ENCODE assay signal across 8 cellular contexts in genomic region chr12:122062832-122063690, GRCh38. TPM values are rescaled to one million over a fixed set of nuclear protein-coding genes. Genes with fewer than 3 reads are reported as not detected.
DNase-seq lines count a peak whose midpoint lies in the region; ATAC-seq and TF ChIP-seq lines count a peak whose summit lies in the region.

No MANE protein-coding gene starts in this region.

- H3K4me3 ChIP-seq in A673 (ENCODE audit: low read depth, low read length, poor library complexity, severe bottlenecking): no peak overlapping the region
- peak overlapping the region; percentile 38 for H3K4me3 ChIP-seq in fibroblast of pulmonary artery (replicated peaks; ENCODE audit: low read depth, low read length)
- H3K4me3 ChIP-seq in neutrophil (ENCODE audit: low read depth in 1 of 2, low read length in 1 of 2): no peak overlapping the region

- POLR2A ChIA-PET in A673 (lab: Charles Lee; ENCODE audit: low non-redundant PET): interaction anchor here (0.5 kb wide), 1 partner anchor 77 kb away, joined by 3 read pairs; no protein-coding TSS in a partner anchor

- intact Hi-C loops in A673 (cut with micrococcal nuclease; ENCODE audit: unreplicated experiment): no loop called here

- H3K36me3 ChIP-seq in A673 (ENCODE audit: insufficient read depth, low read length, poor library complexity, severe bottlenecking) (peaks cover 19% of the 10 kb centered on the region), neutrophil (no peaks in the 10 kb centered on the region)

- peak overlapping the region; percentile 53 for H3K27ac ChIP-seq in A673 (ENCODE audit: low read depth, low read length, poor library complexity, severe bottlenecking)
- H3K27ac ChIP-seq in neutrophil: peak overlapping the region; percentile 42

- H3K27me3 ChIP-seq in A673 (replicated peaks; ENCODE audit: insufficient read depth, low read depth, low read length, poor library complexity): no peaks in the 10 kb centered on the region
- H3K27me3 ChIP-seq in neutrophil: no peaks in the 10 kb centered on the region

- no peak for ATAC-seq in GM21619 (IDR thresholded peaks at IDR 0.05; ENCODE audit: unreplicated experiment)
- no peak for ATAC-seq in GM19397 (IDR thresholded peaks at IDR 0.05; ENCODE audit: unreplicated experiment)

- TF ChIP-seq CTCF in A673 (conservative IDR thresholded peaks at IDR 0.05; ENCODE audit: low read depth, low read length): no peak
- TF ChIP-seq CTCF in fibroblast of pulmonary artery (IDR thresholded peaks at IDR 0.05; ENCODE audit: low read length, missing control alignments): no peak
- TF ChIP-seq CTCF in neutrophil (IDR thresholded peaks at IDR 0.05): no peak

- DNase-seq in A673 (ENCODE audit: low spot score) (no peak), HT1080 (ENCODE audit: low read depth) (peak; percentile 86), SKM-1 (lab: John Stamatoyannopoulos, UW; ENCODE audit: unreplicated experiment) (peak; percentile 1), fibroblast of pulmonary artery (ENCODE audit: low read depth) (peak; percentile 83), NK-92 (lab: John Stamatoyannopoulos, UW; ENCODE audit: unreplicated experiment) (no peak)

- CTCF ChIA-PET in A673 (lab: Charles Lee): no interaction called here

- peaks cover 13% of the 10 kb centered on the region for H3K4me1 ChIP-seq in A673 (ENCODE audit: insufficient read depth, low read length, poor library complexity, severe bottlenecking)
- peaks cover 11 to 12% of the 10 kb centered on the region in 2 experiments for H3K4me1 ChIP-seq in neutrophil (ENCODE audit: control insufficient read depth in 1 of 2, insufficient read depth in 1 of 2, low read depth in 1 of 2, low read length in 1 of 2)

- H3K9me3 ChIP-seq in A673 (ENCODE audit: low read depth, low read length, poor library complexity, severe bottlenecking) (no peaks in the 10 kb centered on the region), neutrophil (no peaks in the 10 kb centered on the region)

- BruUV-seq in A673 (replicated peaks; lab: Mats Ljungman, UMichigan): no TSS peak

RNA-seq across cellular contexts. Expression of gene MLXIP, which starts 15.5 kb away (rescaled TPM):
- total RNA-seq in A673 (2021): 32.7 and 35.8 TPM in 2 replicates
- total RNA-seq in HT1080 (2014; rRNA removed; shearing (Covaris generic)): 7.8 and 10.9 TPM in 2 replicates
- 14.3 and 18.6 TPM in 2 replicates for polyA plus RNA-seq in HT1080 (2015; cell fraction: cytosol; rRNA removed)
- 30.5 and 36.4 TPM in 2 replicates for polyA plus RNA-seq in HT1080 (2015; cell fraction: nucleus; rRNA removed)

RNA-seq across cellular contexts. Expression of gene BCL7A, which starts 41.4 kb away (rescaled TPM):
- 40.7 and 41.8 TPM in 2 replicates for total RNA-seq in A673 (2021)
- total RNA-seq in HT1080 (2014; rRNA removed; shearing (Covaris generic)): 7.2 and 10.3 TPM in 2 replicates
- 12.7 and 14.6 TPM in 2 replicates for polyA plus RNA-seq in HT1080 (2015; cell fraction: cytosol; rRNA removed)
- polyA plus RNA-seq in HT1080 (2015; cell fraction: nucleus; rRNA removed): 9.9 and 12.1 TPM in 2 replicates

Comparison
In these comparisons a context has a peak if more than half of its experiments do, and no peak if none do; other contexts are left out.
1. DNase-seq: peak in HT1080 (single experiment), SKM-1 (single experiment) and fibroblast of pulmonary artery (single experiment); none in A673 (single experiment) and NK-92 (single experiment).